ENCODE assay signal across 8 cellular contexts in genomic region chr2:152062130-152063091, GRCh38. TPM values are rescaled to one million over a fixed set of nuclear protein-coding genes. Genes with fewer than 3 reads are reported as not detected.
A peak's percentile ranks its signal among the peaks of the same experiment; 100 is the strongest.
DNase-seq lines count a peak whose midpoint lies in the region; FAIRE-seq and TF ChIP-seq lines count a peak whose summit lies in the region.

No MANE protein-coding gene starts in this region.

- TF ChIP-seq CTCF in HFF-Myc (IDR thresholded peaks at IDR 0.05; ENCODE audit: low read depth, low read length, missing control alignments) (no peak), bronchial epithelial cell (IDR thresholded peaks at IDR 0.05; ENCODE audit: insufficient read depth, low read length, severe bottlenecking) (no peak)

- no peaks in the 10 kb centered on the region for H3K36me3 ChIP-seq in bronchial epithelial cell (ENCODE audit: control insufficient read depth, insufficient read depth, low read length)

- DNase-seq in HFF-Myc (ENCODE audit: extremely low read depth, low read depth) (peak; percentile 11), bronchial epithelial cell (ENCODE audit: low read depth) (peak; percentile 46), pons (ENCODE audit: low spot score) (peak; percentile 28), NCI-H146 treated with DMSO at 0.1 percent for 48 hours (lab: John Stamatoyannopoulos, UW; ENCODE audit: unreplicated experiment) (no peak), NCI-H510A treated with DMSO at 0.1 percent for 48 hours (lab: John Stamatoyannopoulos, UW) (no peak), SK-N-DZ (ENCODE audit: low spot score) (no peak), DMS53 treated with DMSO at 0.1 percent for 48 hours (lab: John Stamatoyannopoulos, UW; ENCODE audit: unreplicated experiment) (no peak)

- no peaks in the 10 kb centered on the region for H3K27me3 ChIP-seq in bronchial epithelial cell (ENCODE audit: control insufficient read depth, insufficient read depth, low read length)

- no peak for FAIRE-seq in bronchial epithelial cell (lab: Jason Lieb, UNC)

- peak overlapping the region; percentile 35; the same call in 1 of the 2 replicates for H3K4me3 ChIP-seq in GM08714 (ENCODE audit: low read length)
- no peak overlapping the region for H3K4me3 ChIP-seq in HFF-Myc (replicated peaks; ENCODE audit: low read depth, low read length)
- H3K4me3 ChIP-seq in bronchial epithelial cell (ENCODE audit: low read depth, low read length), result no peak overlapping the region

RNA-seq across cellular contexts. Expression of gene CACNB4, which starts 36.4 kb away (rescaled TPM):
- 0.38 and 0.53 TPM in 2 replicates for total RNA-seq in bronchial epithelial cell
- polyA plus RNA-seq in SK-N-DZ (2014; cell fraction: cytosol; rRNA removed), result 4.7 and 6.2 TPM in 2 replicates
- 27.7 and 39.9 TPM in 2 replicates for polyA plus RNA-seq in SK-N-DZ (2014; cell fraction: nucleus; rRNA removed)

Comparison
In these comparisons a context has a peak if more than half of its experiments do, and no peak if none do; other contexts are left out.
1. DNase-seq: peak in HFF-Myc (single experiment), bronchial epithelial cell (single experiment) and pons (single experiment); none in NCI-H146 treated with DMSO at 0.1 percent for 48 hours (single experiment), NCI-H510A treated with DMSO at 0.1 percent for 48 hours (single experiment), SK-N-DZ (single experiment) and DMS53 treated with DMSO at 0.1 percent for 48 hours (single experiment).